In the genomic region with DNA sequence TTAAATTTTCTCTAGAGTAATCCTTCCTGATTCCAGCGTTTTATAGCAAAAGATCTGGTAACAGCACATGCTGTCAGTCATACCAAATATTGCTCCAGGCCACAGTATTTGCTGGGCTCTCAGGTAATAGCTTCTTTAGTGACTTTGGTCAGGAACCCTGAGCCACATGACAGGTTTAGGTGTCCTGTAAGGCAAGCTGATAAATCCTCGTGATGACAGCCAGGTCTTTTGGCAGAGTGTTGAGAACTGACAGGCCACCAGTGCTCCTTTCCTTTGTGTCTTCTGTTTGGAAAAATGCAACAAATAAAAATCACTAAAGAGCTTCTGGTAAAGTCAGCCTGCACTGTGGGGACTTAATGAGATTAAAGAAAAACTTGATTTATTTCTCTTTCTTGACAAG, we compare ENCODE assay signal across 10 cellular contexts. TPM values are rescaled to one million over a fixed set of nuclear protein-coding genes. Genes with fewer than 3 reads are reported as not detected.
"Had no signal": no experiment of that assay in that cellular context is flagged by ENCODE, and none has a peak within 500 bp of the region (broad histone marks: within the 10 kb centered on the region; RNA-seq: fewer than 3 reads in every experiment).

No MANE protein-coding gene starts in this region.

- ATAC-seq: HCT116, HepG2 had no signal

- DNase-seq: GM23248, GOT3, H7 had no signal

- H3K36me3 ChIP-seq: HAP-1 had no signal

- H3K4me3 Mint-ChIP-seq: IgD-negative memory B cell had no signal

- H3K4me1 Mint-ChIP-seq: IgD-negative memory B cell had no signal

- H3K4me1 ChIP-seq: HAP-1 had no signal

- H3K4me3 ChIP-seq: GM23248, HAP-1 had no signal

- H3K27ac Mint-ChIP-seq: IgD-negative memory B cell had no signal

- H3K27ac ChIP-seq: GM23248, HL-60 had no signal

RNA-seq across cellular contexts. Expression of gene PRDM13, which starts 34.6 kb away (rescaled TPM):
- total RNA-seq: GM23248, H4, HepG2, HT1080 had no signal
- polyA plus RNA-seq: GM23248, HepG2, IgD-negative memory B cell had no signal
